In the genomic region with DNA sequence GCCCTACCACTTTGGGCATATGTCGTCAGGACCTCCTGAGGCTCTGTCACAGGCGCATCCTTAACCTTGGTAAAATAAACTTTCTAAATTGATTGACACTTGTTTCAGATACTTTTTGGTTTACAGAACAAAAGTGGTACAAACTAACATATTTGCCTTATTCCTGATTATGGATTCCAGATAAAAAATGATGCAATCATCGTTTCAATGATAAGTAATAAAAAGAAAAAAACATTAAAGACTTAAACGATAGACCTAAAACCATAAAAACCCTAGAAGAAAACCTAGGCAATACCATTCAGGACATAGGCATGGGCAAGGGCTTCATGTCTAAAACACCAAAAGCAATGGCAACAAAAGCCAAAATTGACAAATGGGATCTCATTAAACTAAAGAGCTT, we compare ENCODE assay signal across 12 cellular contexts. TPM values are rescaled to one million over a fixed set of nuclear protein-coding genes. Genes with fewer than 3 reads are reported as not detected.
"Had no signal": no experiment of that assay in that cellular context is flagged by ENCODE, and none has a peak within 500 bp of the region (broad histone marks: within the 10 kb centered on the region; RNA-seq: fewer than 3 reads in every experiment).

No MANE protein-coding gene starts in this region.

RNA-seq across cellular contexts. Expression of gene CRISP2, which starts 10.6 kb away (rescaled TPM):
- total RNA-seq: OCI-LY7, PC-3, PC-9, Peyer's patch, Right ventricle myocardium inferior, Right ventricle myocardium superior, RPMI7951, SJCRH30, SJSA1, SK-MEL-5, T-cell had no signal
- polyA plus RNA-seq: SK-N-SH had no signal

RNA-seq across cellular contexts. Expression of gene CRISP3, which starts 20.3 kb away (rescaled TPM):
- total RNA-seq: OCI-LY7, PC-3, Peyer's patch, Right ventricle myocardium inferior, Right ventricle myocardium superior, RPMI7951, SJCRH30, SJSA1, SK-MEL-5, T-cell had no signal
- polyA plus RNA-seq: SK-N-SH had no signal
